ENCODE assay signal across 22 cellular contexts in genomic region chr19:2335848-2336247, GRCh38. TPM values are rescaled to one million over a fixed set of nuclear protein-coding genes. Genes with fewer than 3 reads are reported as not detected.
DNase-seq lines count a peak whose midpoint lies in the region; ATAC-seq, FAIRE-seq and TF ChIP-seq lines count a peak whose summit lies in the region.
"Had no signal": no experiment of that assay in that cellular context is flagged by ENCODE, and none has a peak within 500 bp of the region (broad histone marks: within the 10 kb centered on the region; RNA-seq: fewer than 3 reads in every experiment).

No MANE protein-coding gene starts in this region.

- intact Hi-C loops in HepG2 (cut with micrococcal nuclease; ENCODE audit: unreplicated experiment): no loop called here
- intact Hi-C loops in right lobe of liver (cut with DNase I): loop anchor here in 1 of 2 donors (10.0 kb wide), 1 partner anchor 49 kb away; no protein-coding TSS in a partner anchor
- intact Hi-C loops in activated B cell treated with CpG ODN at 0.5 μM for 24 hours (cut with micrococcal nuclease): no loop called here
- intact Hi-C loops in sciatic nerve (cut with DNase I): no loop called here

- H3K36me3 ChIP-seq in HepG2 (replicated peaks in 1 of 2; ENCODE audit: control insufficient read depth in 1 of 2, insufficient read depth in 2 of 2, low read length in 2 of 2) (no peaks in the 10 kb centered on the region; a peak in 1 of 5 replicates), right lobe of liver (peaks cover 0 to 3% (median 0%) of the 10 kb centered on the region in 4 donors)
- H3K36me3 ChIP-seq: SJCRH30 had no signal

- FAIRE-seq in HepG2 (lab: Jason Lieb, UNC) (no peak), GM19239 (lab: Jason Lieb, UNC) (no peak)

- no peak for TF ChIP-seq RAD21 in HepG2 (CRISPR knock-in tag; IDR thresholded peaks at IDR 0.05)

- H3K4me1 ChIP-seq in HepG2 (ENCODE audit: insufficient read depth, low read length) (peaks cover 37% of the 10 kb centered on the region), right lobe of liver (peaks cover 0 to 4% (median 0%) of the 10 kb centered on the region in 4 donors)

- peaks cover 6% of the 10 kb centered on the region; the same call in 1 of the 2 replicates for H4K20me1 ChIP-seq in HepG2 (ENCODE audit: insufficient read depth, low read length)

- H3K4me1 Mint-ChIP-seq in activated B cell treated with CpG ODN at 0.5 μM for 24 hours (peaks cover 43% of the 10 kb centered on the region), naive B cell (peaks cover 42 to 61% (median 57%) of the 10 kb centered on the region in 3 donors)

- H3K27me3 ChIP-seq in HepG2 (ENCODE audit: control insufficient read depth in 1 of 2, insufficient read depth in 2 of 2, low read length in 2 of 2) (no peaks in the 10 kb centered on the region), right lobe of liver (no peaks in the 10 kb centered on the region)
- H3K27me3 ChIP-seq: cardiac muscle cell, left lung, Peyer's patch, SJCRH30 had no signal

- DNase-seq in HepG2 (ENCODE audit: low spot score): no peak
- DNase-seq in right lobe of liver: no peak
- no peak for DNase-seq in activated B cell treated with CpG ODN at 0.5 μM for 24 hours
- no peak for DNase-seq in naive B cell
- DNase-seq in GM19239 (ENCODE audit: insufficient read length, low spot score): no peak
- DNase-seq in sciatic nerve (ENCODE audit: low spot score): no peak
- DNase-seq: CD4-positive, CD25-positive, alpha-beta regulatory T cell; dermis blood vessel endothelial cell; DMS79; left lung; NCI-H1105 treated with DMSO at 0.1 percent for 48 hours; NCI-H2107; NCI-H524; Peyer's patch; SJCRH30; stimulated activated CD4-positive, alpha-beta T cell treated with anti-CD3 and anti-CD28 coated beads, Interleukin-12 subunit alpha, Interleukin-12 subunit beta, amount 100 ng/mL, for 4 hours had no signal

- in situ Hi-C loops in HepG2 (cut with HindIII; ENCODE audit: extremely low pct_ligation_motif_present, low pct_unique_long_range_greater_than_20kb): no loop called here

- H3K27me3 Mint-ChIP-seq in activated B cell treated with CpG ODN at 0.5 μM for 24 hours (no peaks in the 10 kb centered on the region), naive B cell (no peaks in the 10 kb centered on the region)
- H3K27me3 Mint-ChIP-seq: CD4-positive, CD25-positive, alpha-beta regulatory T cell had no signal

- no peaks in the 10 kb centered on the region for H3K9me3 Mint-ChIP-seq in activated B cell treated with CpG ODN at 0.5 μM for 24 hours
- peaks cover 0 to 2% (median 0%) of the 10 kb centered on the region in 7 donors for H3K9me3 Mint-ChIP-seq in naive B cell

- POLR2A ChIA-PET in HepG2 (lab: Yijun Ruan, JAX): no interaction called here
- POLR2A ChIA-PET in activated B cell treated with CpG ODN at 0.5 μM for 24 hours (lab: Charles Lee): no interaction called here

- H3K9ac ChIP-seq in HepG2 (ENCODE audit: insufficient read depth, low read depth, low read length): no peak overlapping the region

- no peak overlapping the region for H3K4me2 ChIP-seq in HepG2 (ENCODE audit: low read depth, low read length)

- BruUV-seq in HepG2 (replicated peaks; lab: Mats Ljungman, UMichigan): no TSS peak

- no peak overlapping the region for H3K4me3 ChIP-seq in HepG2 (replicated peaks in 1 of 3; ENCODE audit: insufficient read depth in 1 of 3, low read depth in 2 of 3, low read length in 3 of 3)
- no peak overlapping the region for H3K4me3 ChIP-seq in right lobe of liver
- H3K4me3 ChIP-seq: cardiac muscle cell, left lung, Peyer's patch, SJCRH30 had no signal

- H3K27ac ChIP-seq in HepG2 (ENCODE audit: extremely low read length, insufficient read depth, low read length) (no peak overlapping the region), right lobe of liver (no peak overlapping the region)
- H3K27ac ChIP-seq: left lung, Peyer's patch, SJCRH30 had no signal

- TF ChIP-seq POLR2A in HepG2 (IDR thresholded peaks at IDR 0.05; ENCODE audit: insufficient read depth in 1 of 2, low read depth in 2 of 2, low read length in 2 of 2): no peak
- no peak for TF ChIP-seq POLR2A in right lobe of liver (IDR thresholded peaks at IDR 0.05)

- ATAC-seq in HepG2: no peak
- ATAC-seq in right lobe of liver: no peak
- no peak for ATAC-seq in activated B cell treated with CpG ODN at 0.5 μM for 24 hours (ENCODE audit: low read depth)
- ATAC-seq in naive B cell (ENCODE audit: low read depth in 2 of 2): no peak
- ATAC-seq in HG02981 (IDR thresholded peaks at IDR 0.05; ENCODE audit: unreplicated experiment): no peak
- no peak for ATAC-seq in GM19324 (IDR thresholded peaks at IDR 0.05; ENCODE audit: low FRiP score, unreplicated experiment)
- ATAC-seq in sciatic nerve: no peak
- ATAC-seq: left lung had no signal

- CTCF ChIA-PET in HepG2 (lab: Yijun Ruan, JAX; ENCODE audit: low intra/inter-chr PET ratio, low total read pairs): no interaction called here
- CTCF ChIA-PET in activated B cell treated with CpG ODN at 0.5 μM for 24 hours (lab: Charles Lee): no interaction called here

- H2AFZ ChIP-seq in HepG2 (ENCODE audit: low read length): no peak overlapping the region

- TF ChIP-seq CTCF in HepG2 (CRISPR knock-in tag; IDR thresholded peaks at IDR 0.05): no peak
- TF ChIP-seq CTCF in right lobe of liver (IDR thresholded peaks at IDR 0.05): no peak
- no peak for TF ChIP-seq CTCF in activated B cell treated with CpG ODN at 0.5 μM for 24 hours (IDR thresholded peaks at IDR 0.05)

- H3K9me3 ChIP-seq in HepG2 (ENCODE audit: low read length) (no peaks in the 10 kb centered on the region), right lobe of liver (no peaks in the 10 kb centered on the region)
- H3K9me3 ChIP-seq: left lung, Peyer's patch, SJCRH30 had no signal

- 95% methylated on average over 3 of the region's 3 CpGs for WGBS in HepG2 (ENCODE audit: low lambda C conversion rate)
- 96% methylated on average over 3 of the region's 3 CpGs for WGBS in right lobe of liver (ENCODE audit: insufficient coverage, low coverage, low lambda C conversion rate, missing lambda C conversion rate)

- H3K79me2 ChIP-seq in HepG2 (ENCODE audit: insufficient read depth, low read length): peaks cover 10% of the 10 kb centered on the region

- no peak for TF ChIP-seq EP300 in HepG2 (IDR thresholded peaks at IDR 0.05; ENCODE audit: low read depth in 2 of 2, low read length in 2 of 2)
- no peak for TF ChIP-seq EP300 in HepG2 (CRISPR knock-in tag; IDR thresholded peaks at IDR 0.05; ENCODE audit: borderline replicate concordance)

- peak overlapping the region; percentile 62 for H3K27ac Mint-ChIP-seq in activated B cell treated with CpG ODN at 0.5 μM for 24 hours
- H3K27ac Mint-ChIP-seq in naive B cell: peak overlapping the region in 5 of 6 donors; percentile 7 to 97 (median 69)

- H3K36me3 Mint-ChIP-seq in activated B cell treated with CpG ODN at 0.5 μM for 24 hours (ENCODE audit: low read depth) (peaks cover 29% of the 10 kb centered on the region), naive B cell (peaks cover 7 to 14% of the 10 kb centered on the region in 2 donors)

- H3K4me3 Mint-ChIP-seq in activated B cell treated with CpG ODN at 0.5 μM for 24 hours (no peak overlapping the region), naive B cell (peak overlapping the region in 5 of 8 donors; percentile 5 to 93 (median 36))

RNA-seq across cellular contexts. Expression of gene SPPL2B, which starts 7.4 kb away (rescaled TPM):
- total RNA-seq in HepG2 (2016; rRNA removed; fragmentation: Illumina TruSeq; extraction: Trizol) (3.4 and 15.2 TPM in 2 replicates), right lobe of liver (10 to 100 TPM; 11.8 to 39.8 (median 26.5) TPM), activated B cell treated with CpG ODN at 0.5 μM for 24 hours (112 and 142 TPM in 2 replicates), sciatic nerve (48.0 TPM)
- 6.9 and 7.1 TPM in 2 replicates for total RNA-seq in HepG2 (2016; cell fraction: cytosol; rRNA removed; fragmentation: Illumina TruSeq; extraction: Trizol; ENCODE audit: low read depth)
- 2.9 and 18.4 TPM in 2 replicates for total RNA-seq in HepG2 (2016; cell fraction: insoluble cytoplasmic fraction; rRNA removed; fragmentation: Illumina TruSeq; extraction: Trizol)
- total RNA-seq in HepG2 (2016; cell fraction: membrane; rRNA removed; fragmentation: Illumina TruSeq; extraction: Trizol): 7.4 and 8.6 TPM in 2 replicates
- total RNA-seq in HepG2 (2016; cell fraction: nucleus; rRNA removed; fragmentation: Illumina TruSeq; extraction: Trizol): 23.4 and 26.4 TPM in 2 replicates
- polyA plus RNA-seq in HepG2 (2011; rRNA removed) (14.9 and 20.5 TPM in 2 replicates), naive B cell (ENCODE audit: low read depth in 6 of 6) (10 to 100 TPM; 13.0 to 38.0 (median 18.7) TPM)
- 6.0 and 9.1 TPM in 2 replicates for polyA plus RNA-seq in HepG2 (2011; cell fraction: cytosol; rRNA removed)
- 268 and 341 TPM in 2 replicates for polyA plus RNA-seq in HepG2 (2011; cell fraction: nucleus; rRNA removed)
- 23.1 and 25.3 TPM in 2 replicates for polyA plus RNA-seq in HepG2 (2012)
- polyA plus RNA-seq in HepG2 (2016; cell fraction: cytosol; fragmentation: Illumina TruSeq; extraction: Trizol; ENCODE audit: low read depth): 1.2 and 1.3 TPM in 2 replicates
- 3.0 and 4.0 TPM in 2 replicates for polyA plus RNA-seq in HepG2 (2016; cell fraction: insoluble cytoplasmic fraction; fragmentation: Illumina TruSeq; extraction: Trizol; ENCODE audit: low read depth)
- polyA plus RNA-seq in HepG2 (2016; cell fraction: membrane; fragmentation: Illumina TruSeq; extraction: Trizol; ENCODE audit: low read depth): 2.8 and 3.3 TPM in 2 replicates
- 101 and 111 TPM in 2 replicates for polyA plus RNA-seq in HepG2 (2016; cell fraction: nucleus; fragmentation: Illumina TruSeq; extraction: Trizol; ENCODE audit: insufficient read depth, low read depth)
- 14.4 and 27.8 TPM in 2 replicates for polyA minus RNA-seq in HepG2 (2011; rRNA and poly(A)+ RNA removed; ENCODE audit: low replicate concordance)
- polyA minus RNA-seq in HepG2 (2011; cell fraction: cytosol; rRNA and poly(A)+ RNA removed): 5.8 and 11.0 TPM in 2 replicates
- 17.9 and 24.7 TPM in 2 replicates for polyA minus RNA-seq in HepG2 (2011; cell fraction: nucleus; rRNA and poly(A)+ RNA removed)

RNA-seq across cellular contexts. Expression of gene LSM7, which starts 7.5 kb away (rescaled TPM):
- total RNA-seq in HepG2 (2016; rRNA removed; fragmentation: Illumina TruSeq; extraction: Trizol): 140 and 152 TPM in 2 replicates
- 44.1 and 45.1 TPM in 2 replicates for total RNA-seq in HepG2 (2016; cell fraction: cytosol; rRNA removed; fragmentation: Illumina TruSeq; extraction: Trizol; ENCODE audit: low read depth)
- total RNA-seq in HepG2 (2016; cell fraction: insoluble cytoplasmic fraction; rRNA removed; fragmentation: Illumina TruSeq; extraction: Trizol): 149 and 168 TPM in 2 replicates
- 74.4 and 75.3 TPM in 2 replicates for total RNA-seq in HepG2 (2016; cell fraction: membrane; rRNA removed; fragmentation: Illumina TruSeq; extraction: Trizol)
- total RNA-seq in HepG2 (2016; cell fraction: nucleus; rRNA removed; fragmentation: Illumina TruSeq; extraction: Trizol): 48.6 and 65.2 TPM in 2 replicates
- 197 and 205 TPM in 2 replicates for polyA plus RNA-seq in HepG2 (2011; rRNA removed)
- 474 and 745 TPM in 2 replicates for polyA plus RNA-seq in HepG2 (2011; cell fraction: cytosol; rRNA removed)
- polyA plus RNA-seq in HepG2 (2011; cell fraction: nucleus; rRNA removed): 183 and 205 TPM in 2 replicates
- polyA plus RNA-seq in HepG2 (2012): 107 and 132 TPM in 2 replicates
- polyA plus RNA-seq in HepG2 (2016; cell fraction: cytosol; fragmentation: Illumina TruSeq; extraction: Trizol; ENCODE audit: low read depth): 60.8 and 62.0 TPM in 2 replicates
- 210 and 243 TPM in 2 replicates for polyA plus RNA-seq in HepG2 (2016; cell fraction: insoluble cytoplasmic fraction; fragmentation: Illumina TruSeq; extraction: Trizol; ENCODE audit: low read depth)
- polyA plus RNA-seq in HepG2 (2016; cell fraction: membrane; fragmentation: Illumina TruSeq; extraction: Trizol; ENCODE audit: low read depth): 91.7 and 96.1 TPM in 2 replicates
- 132 and 138 TPM in 2 replicates for polyA plus RNA-seq in HepG2 (2016; cell fraction: nucleus; fragmentation: Illumina TruSeq; extraction: Trizol; ENCODE audit: insufficient read depth, low read depth)
- polyA minus RNA-seq in HepG2 (2011; rRNA and poly(A)+ RNA removed; ENCODE audit: low replicate concordance): 42.2 and 52.7 TPM in 2 replicates
- polyA minus RNA-seq in HepG2 (2011; cell fraction: cytosol; rRNA and poly(A)+ RNA removed): 19.9 and 26.7 TPM in 2 replicates
- polyA minus RNA-seq in HepG2 (2011; cell fraction: nucleus; rRNA and poly(A)+ RNA removed): 24.1 and 27.4 TPM in 2 replicates
- 10 to 100 TPM; 22.4 to 64.2 (median 28.2) TPM for total RNA-seq in right lobe of liver
- total RNA-seq in activated B cell treated with CpG ODN at 0.5 μM for 24 hours: 149 and 152 TPM in 2 replicates
- 100 to 1,000 TPM; 275 to 337 (median 314) TPM for polyA plus RNA-seq in naive B cell (ENCODE audit: low read depth in 6 of 6)
- total RNA-seq in sciatic nerve: 46.9 TPM

RNA-seq across cellular contexts. Expression of gene TMPRSS9, which starts 24.2 kb away (rescaled TPM):
- total RNA-seq in HepG2 (2016; rRNA removed; fragmentation: Illumina TruSeq; extraction: Trizol): 1.4 and 2.5 TPM in 2 replicates
- 0.62 and 1.7 TPM in 2 replicates for total RNA-seq in HepG2 (2016; cell fraction: cytosol; rRNA removed; fragmentation: Illumina TruSeq; extraction: Trizol; ENCODE audit: low read depth)
- total RNA-seq in HepG2 (2016; cell fraction: insoluble cytoplasmic fraction; rRNA removed; fragmentation: Illumina TruSeq; extraction: Trizol): 1.4 and 2.0 TPM in 2 replicates
- 0.99 and 1.0 TPM in 2 replicates for total RNA-seq in HepG2 (2016; cell fraction: membrane; rRNA removed; fragmentation: Illumina TruSeq; extraction: Trizol)
- total RNA-seq in HepG2 (2016; cell fraction: nucleus; rRNA removed; fragmentation: Illumina TruSeq; extraction: Trizol): 0.81 and 3.7 TPM in 2 replicates
- 5.2 and 11.1 TPM in 2 replicates for polyA plus RNA-seq in HepG2 (2011; rRNA removed)
- 2.1 and 2.3 TPM in 2 replicates for polyA plus RNA-seq in HepG2 (2011; cell fraction: cytosol; rRNA removed)
- polyA plus RNA-seq in HepG2 (2011; cell fraction: nucleus; rRNA removed): 54.9 and 71.6 TPM in 2 replicates
- 5.1 and 14.1 TPM in 2 replicates for polyA plus RNA-seq in HepG2 (2012)
- 0.45 and 0.55 TPM in 2 replicates for polyA plus RNA-seq in HepG2 (2016; cell fraction: cytosol; fragmentation: Illumina TruSeq; extraction: Trizol; ENCODE audit: low read depth)
- polyA plus RNA-seq in HepG2 (2016; cell fraction: insoluble cytoplasmic fraction; fragmentation: Illumina TruSeq; extraction: Trizol; ENCODE audit: low read depth): 1.1 and 1.2 TPM in 2 replicates
- 0.57 and 0.72 TPM in 2 replicates for polyA plus RNA-seq in HepG2 (2016; cell fraction: membrane; fragmentation: Illumina TruSeq; extraction: Trizol; ENCODE audit: low read depth)
- 3.4 and 5.2 TPM in 2 replicates for polyA plus RNA-seq in HepG2 (2016; cell fraction: nucleus; fragmentation: Illumina TruSeq; extraction: Trizol; ENCODE audit: insufficient read depth, low read depth)
- 4.8 TPM in 1 of 2 replicates, not detected in the other for polyA minus RNA-seq in HepG2 (2011; rRNA and poly(A)+ RNA removed; ENCODE audit: low replicate concordance)
- polyA minus RNA-seq in HepG2 (2011; cell fraction: cytosol; rRNA and poly(A)+ RNA removed): 1.7 and 2.6 TPM in 2 replicates
- 10.8 and 12.4 TPM in 2 replicates for polyA minus RNA-seq in HepG2 (2011; cell fraction: nucleus; rRNA and poly(A)+ RNA removed)
- total RNA-seq in right lobe of liver: 1 to 10 TPM in 3 of 6 experiments, under 1 TPM in 3; 0.12 to 6.7 (median 2.9) TPM
- total RNA-seq in activated B cell treated with CpG ODN at 0.5 μM for 24 hours: not detected in 2 replicates
- polyA plus RNA-seq in naive B cell (ENCODE audit: low read depth in 6 of 6): not detected
- total RNA-seq in sciatic nerve: not detected
- total RNA-seq: activated CD8-positive, alpha-beta memory T cell treated with anti-CD3 and anti-CD28 coated beads for 36 hours; cardiac muscle cell; HT1080; left lung; subcutaneous adipose tissue had no signal
- polyA plus RNA-seq: cardiac muscle cell; CD4-positive, CD25-positive, alpha-beta regulatory T cell had no signal

RNA-seq across cellular contexts. Expression of gene LINGO3, which starts 27.9 kb away (rescaled TPM):
- not detected in 2 replicates for total RNA-seq in HepG2 (2016; rRNA removed; fragmentation: Illumina TruSeq; extraction: Trizol)
- not detected in 2 replicates for total RNA-seq in HepG2 (2016; cell fraction: cytosol; rRNA removed; fragmentation: Illumina TruSeq; extraction: Trizol; ENCODE audit: low read depth)
- total RNA-seq in HepG2 (2016; cell fraction: insoluble cytoplasmic fraction; rRNA removed; fragmentation: Illumina TruSeq; extraction: Trizol): not detected in 2 replicates
- not detected in 2 replicates for total RNA-seq in HepG2 (2016; cell fraction: membrane; rRNA removed; fragmentation: Illumina TruSeq; extraction: Trizol)
- not detected in 2 replicates for total RNA-seq in HepG2 (2016; cell fraction: nucleus; rRNA removed; fragmentation: Illumina TruSeq; extraction: Trizol)
- polyA plus RNA-seq in HepG2 (2011; rRNA removed): not detected in 2 replicates
- not detected in 2 replicates for polyA plus RNA-seq in HepG2 (2011; cell fraction: cytosol; rRNA removed)
- polyA plus RNA-seq in HepG2 (2011; cell fraction: nucleus; rRNA removed): not detected in 2 replicates
- polyA plus RNA-seq in HepG2 (2012): not detected in 2 replicates
- not detected in 2 replicates for polyA plus RNA-seq in HepG2 (2016; cell fraction: cytosol; fragmentation: Illumina TruSeq; extraction: Trizol; ENCODE audit: low read depth)
- polyA plus RNA-seq in HepG2 (2016; cell fraction: insoluble cytoplasmic fraction; fragmentation: Illumina TruSeq; extraction: Trizol; ENCODE audit: low read depth): not detected in 2 replicates
- polyA plus RNA-seq in HepG2 (2016; cell fraction: membrane; fragmentation: Illumina TruSeq; extraction: Trizol; ENCODE audit: low read depth): not detected in 2 replicates
- polyA plus RNA-seq in HepG2 (2016; cell fraction: nucleus; fragmentation: Illumina TruSeq; extraction: Trizol; ENCODE audit: insufficient read depth, low read depth): not detected in 2 replicates
- not detected in 2 replicates for polyA minus RNA-seq in HepG2 (2011; rRNA and poly(A)+ RNA removed; ENCODE audit: low replicate concordance)
- not detected in 2 replicates for polyA minus RNA-seq in HepG2 (2011; cell fraction: cytosol; rRNA and poly(A)+ RNA removed)
- polyA minus RNA-seq in HepG2 (2011; cell fraction: nucleus; rRNA and poly(A)+ RNA removed): not detected in 2 replicates
- total RNA-seq in right lobe of liver: not detected
- 0.88 and 1.4 TPM in 2 replicates for total RNA-seq in activated B cell treated with CpG ODN at 0.5 μM for 24 hours
- polyA plus RNA-seq in naive B cell (ENCODE audit: low read depth in 6 of 6): 10 to 100 TPM in 5 of 6 donors, 1 to 10 TPM in 1; 6.4 to 45.0 (median 15.4) TPM
- not detected for total RNA-seq in sciatic nerve
- total RNA-seq: dermis blood vessel endothelial cell, HT1080, SJCRH30, subcutaneous adipose tissue had no signal

RNA-seq across cellular contexts. Expression of gene PEAK3, which starts 53.9 kb away (rescaled TPM):
- total RNA-seq in HepG2 (2016; rRNA removed; fragmentation: Illumina TruSeq; extraction: Trizol) (not detected in 2 replicates), right lobe of liver (under 1 TPM; 0.07 to 0.49 (median 0.36) TPM), activated B cell treated with CpG ODN at 0.5 μM for 24 hours (0.09 TPM in 1 of 2 replicates, not detected in the other), sciatic nerve (0.71 TPM)
- total RNA-seq in HepG2 (2016; cell fraction: cytosol; rRNA removed; fragmentation: Illumina TruSeq; extraction: Trizol; ENCODE audit: low read depth): not detected in 2 replicates
- not detected in 2 replicates for total RNA-seq in HepG2 (2016; cell fraction: insoluble cytoplasmic fraction; rRNA removed; fragmentation: Illumina TruSeq; extraction: Trizol)
- not detected in 2 replicates for total RNA-seq in HepG2 (2016; cell fraction: membrane; rRNA removed; fragmentation: Illumina TruSeq; extraction: Trizol)
- not detected in 2 replicates for total RNA-seq in HepG2 (2016; cell fraction: nucleus; rRNA removed; fragmentation: Illumina TruSeq; extraction: Trizol)
- polyA plus RNA-seq in HepG2 (2011; rRNA removed) (not detected in 2 replicates), naive B cell (ENCODE audit: low read depth in 6 of 6) (1 to 10 TPM in 1 of 6 donors, under 1 TPM in 4, not detected in 1; 0.30 to 1.0 (median 0.49) TPM)
- not detected in 2 replicates for polyA plus RNA-seq in HepG2 (2011; cell fraction: cytosol; rRNA removed)
- polyA plus RNA-seq in HepG2 (2011; cell fraction: nucleus; rRNA removed): not detected in 2 replicates
- polyA plus RNA-seq in HepG2 (2012): not detected in 2 replicates
- not detected in 2 replicates for polyA plus RNA-seq in HepG2 (2016; cell fraction: cytosol; fragmentation: Illumina TruSeq; extraction: Trizol; ENCODE audit: low read depth)
- polyA plus RNA-seq in HepG2 (2016; cell fraction: insoluble cytoplasmic fraction; fragmentation: Illumina TruSeq; extraction: Trizol; ENCODE audit: low read depth): not detected in 2 replicates
- polyA plus RNA-seq in HepG2 (2016; cell fraction: membrane; fragmentation: Illumina TruSeq; extraction: Trizol; ENCODE audit: low read depth): not detected in 2 replicates
- polyA plus RNA-seq in HepG2 (2016; cell fraction: nucleus; fragmentation: Illumina TruSeq; extraction: Trizol; ENCODE audit: insufficient read depth, low read depth): not detected in 2 replicates
- polyA minus RNA-seq in HepG2 (2011; rRNA and poly(A)+ RNA removed; ENCODE audit: low replicate concordance): not detected in 2 replicates
- polyA minus RNA-seq in HepG2 (2011; cell fraction: cytosol; rRNA and poly(A)+ RNA removed): not detected in 2 replicates
- not detected in 2 replicates for polyA minus RNA-seq in HepG2 (2011; cell fraction: nucleus; rRNA and poly(A)+ RNA removed)
- total RNA-seq: CD4-positive, CD25-positive, alpha-beta regulatory T cell had no signal
